In genomic region chr6:30396833-30397479, GRCh38 we compare ENCODE assay signal across 8 cellular contexts. TPM values are rescaled to one million over a fixed set of nuclear protein-coding genes. Genes with fewer than 3 reads are reported as not detected.
DNase-seq lines count a peak whose midpoint lies in the region; ATAC-seq and TF ChIP-seq lines count a peak whose summit lies in the region.

No MANE protein-coding gene starts in this region.

- no peak overlapping the region for H3K27ac ChIP-seq in right atrium auricular region

- DNase-seq in AML-193 (lab: John Stamatoyannopoulos, UW) (peak; percentile 80 to 81), NB4 (ENCODE audit: low read depth) (peak; percentile 76), T-helper 1 cell (peak; percentile 63 to 81 (median 74)), amniotic epithelial cell (ENCODE audit: low read depth) (peak; percentile 66), right atrium auricular region (ENCODE audit: low spot score) (peak; percentile 77), retina (peak; percentile 91)

- no peaks in the 10 kb centered on the region for H3K36me3 ChIP-seq in right atrium auricular region

- no peaks in the 10 kb centered on the region for H3K27me3 ChIP-seq in right atrium auricular region

- H3K4me3 ChIP-seq in NB4 (ENCODE audit: low read depth, low read length) (no peak overlapping the region), right atrium auricular region (no peak overlapping the region)

- H3K9me3 ChIP-seq in right atrium auricular region, result no peaks in the 10 kb centered on the region

- TF ChIP-seq CTCF in NB4 (IDR thresholded peaks at IDR 0.05; ENCODE audit: low read depth, low read length) (peak; percentile 90), right atrium auricular region (IDR thresholded peaks at IDR 0.05) (peak; percentile 62 to 84)

- ATAC-seq in GM21381 (IDR thresholded peaks at IDR 0.05; ENCODE audit: unreplicated experiment) (peak; percentile 77), GM21723 (IDR thresholded peaks at IDR 0.05; ENCODE audit: unreplicated experiment) (no peak)

- H3K4me1 ChIP-seq in right atrium auricular region, result peaks cover 0 to 5% of the 10 kb centered on the region in 2 donors

- TF ChIP-seq POLR2A in NB4 (IDR thresholded peaks at IDR 0.05; ENCODE audit: extremely low read depth, insufficient read length), result no peak

RNA-seq across cellular contexts. Expression of gene RPP21, which starts 52.0 kb away (rescaled TPM):
- 10 to 100 TPM; 46.6 to 54.1 TPM for total RNA-seq in right atrium auricular region
